24 cellular contexts compared by ENCODE assay signal in the genomic region with DNA sequence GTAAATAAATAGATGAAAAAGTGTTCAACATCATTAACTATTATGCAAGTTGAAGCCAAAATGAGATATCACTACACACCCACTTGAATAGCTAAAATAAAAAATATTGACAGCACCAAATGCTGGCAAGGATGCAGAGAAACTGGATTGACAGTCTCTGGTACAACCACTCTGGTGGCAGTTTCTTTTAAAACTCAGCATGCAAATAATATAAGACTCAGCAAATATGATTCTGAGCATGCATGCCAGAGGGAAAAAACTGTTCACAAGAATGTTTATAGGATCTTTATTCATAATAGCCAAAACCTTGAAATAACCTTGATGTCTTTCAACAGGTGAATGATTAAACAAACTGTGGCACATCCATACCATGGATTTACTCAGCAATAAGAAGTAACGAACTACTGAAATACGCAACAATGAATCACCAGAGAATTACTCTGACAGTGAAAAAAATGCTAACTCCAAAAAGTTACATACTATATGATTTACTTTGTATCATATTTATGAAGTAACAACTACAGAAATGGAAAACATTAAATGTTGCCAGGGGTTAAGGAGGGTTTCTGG.
"Had no signal": no experiment of that assay in that cellular context is flagged by ENCODE, and none has a peak within 500 bp of the region (broad histone marks: within the 10 kb centered on the region; RNA-seq: fewer than 3 reads in every experiment).

No MANE protein-coding gene starts in this region.

- H2AFZ ChIP-seq: hepatocyte had no signal

- H3K4me3 Mint-ChIP-seq: immature natural killer cell; mesothelial cell of epicardium; naive thymus-derived CD4-positive, alpha-beta T cell had no signal

- FAIRE-seq: colon, endothelial cell of umbilical vein, frontal cortex, kidney had no signal

- H3K4me2 ChIP-seq: hepatocyte had no signal

- H3K27me3 ChIP-seq: dorsolateral prefrontal cortex, esophagus muscularis mucosa, foreskin keratinocyte, gastroesophageal sphincter, heart left ventricle, hepatocyte, left lung had no signal

- DNase-seq: dermis blood vessel endothelial cell; dorsolateral prefrontal cortex; effector CD4-positive, alpha-beta T cell; effector memory CD4-positive, alpha-beta T cell; foreskin keratinocyte; heart left ventricle; hypothalamus; immature natural killer cell; islet precursor cell; kidney; kidney glomerular epithelial cell; left lung; left ventricle myocardium superior; lower lobe of right lung; mesenchymal stem cell; naive thymus-derived CD4-positive, alpha-beta T cell had no signal

- H3K36me3 ChIP-seq: lower lobe of right lung had no signal

- ATAC-seq: foreskin keratinocyte; gastroesophageal sphincter; heart left ventricle; left lung; left ventricle myocardium superior; lower lobe of right lung; naive thymus-derived CD4-positive, alpha-beta T cell had no signal

- H3K27me3 Mint-ChIP-seq: naive thymus-derived CD4-positive, alpha-beta T cell had no signal

- H3K79me2 ChIP-seq: hepatocyte had no signal

- H3K4me1 Mint-ChIP-seq: immature natural killer cell; naive thymus-derived CD4-positive, alpha-beta T cell had no signal

- H3K27ac Mint-ChIP-seq: immature natural killer cell; mesothelial cell of epicardium; naive thymus-derived CD4-positive, alpha-beta T cell had no signal

- H3K4me3 ChIP-seq: coronary artery, dorsolateral prefrontal cortex, esophagus muscularis mucosa, gastroesophageal sphincter, heart left ventricle, hepatocyte, left lung, lower lobe of right lung had no signal

- H3K9me3 ChIP-seq: esophagus muscularis mucosa, gastroesophageal sphincter, left lung, lower lobe of right lung had no signal

- H3K27ac ChIP-seq: coronary artery, dorsolateral prefrontal cortex, esophagus muscularis mucosa, foreskin keratinocyte, gastroesophageal sphincter, heart left ventricle, hepatocyte, left lung, lower lobe of right lung had no signal

- H3K4me1 ChIP-seq: esophagus muscularis mucosa, foreskin keratinocyte, gastroesophageal sphincter, heart left ventricle, left lung, lower lobe of right lung had no signal
